ENCODE assay signal across 14 cellular contexts in genomic region chr1:110714419-110715107, GRCh38. TPM values are rescaled to one million over a fixed set of nuclear protein-coding genes. Genes with fewer than 3 reads are reported as not detected.
"Had no signal": no experiment of that assay in that cellular context is flagged by ENCODE, and none has a peak within 500 bp of the region (broad histone marks: within the 10 kb centered on the region; RNA-seq: fewer than 3 reads in every experiment).

No MANE protein-coding gene starts in this region.

- H3K27me3 ChIP-seq: ascending aorta, sigmoid colon, testis had no signal

- H3K4me3 ChIP-seq: ascending aorta, coronary artery, psoas muscle, sigmoid colon, testis had no signal

- H3K27ac ChIP-seq: ascending aorta, coronary artery, psoas muscle, sigmoid colon, testis had no signal

- ATAC-seq: activated CD8-positive, alpha-beta T cell treated with anti-CD3 and anti-CD28 coated beads for 36 hours; activated T-cell treated with anti-CD3 and anti-CD28 coated beads, Interleukin-2, amount 50 U/mL, for 72 hours; psoas muscle had no signal

- H3K4me1 ChIP-seq: ascending aorta, psoas muscle, sigmoid colon, testis had no signal

- DNase-seq: activated CD4-positive, alpha-beta T cell treated with anti-CD3 and anti-CD28 coated beads for 4 hours; activated CD8-positive, alpha-beta memory T cell treated with anti-CD3 and anti-CD28 coated beads, Interleukin-2, amount 50 U/mL, for 4 hours; activated CD8-positive, alpha-beta T cell treated with anti-CD3 and anti-CD28 coated beads for 36 hours; activated naive CD8-positive, alpha-beta T cell treated with anti-CD3 and anti-CD28 coated beads, Interleukin-2, amount 10 ng/mL, durations not matched to agents 7 days and 5 days; activated T-cell treated with anti-CD3 and anti-CD28 coated beads, Interleukin-2, amount 50 U/mL, for 72 hours; effector CD8-positive, alpha-beta T cell; psoas muscle; sigmoid colon; stimulated activated CD4-positive, alpha-beta T cell treated with anti-CD3 and anti-CD28 coated beads, Interleukin-2, amount 100 ng/mL, for 24 hours; stimulated activated naive CD4-positive, alpha-beta T cell; testis had no signal

- H3K9me3 ChIP-seq: ascending aorta, psoas muscle, sigmoid colon, testis had no signal

- H3K36me3 ChIP-seq: ascending aorta, sigmoid colon had no signal

RNA-seq across cellular contexts. Expression of gene KCNA3, which starts 39.8 kb away (rescaled TPM):
- total RNA-seq: ascending aorta, myocyte had no signal
- polyA plus RNA-seq: psoas muscle had no signal
